Comparison of ENCODE assay signal across 9 cellular contexts in genomic region chr22:40289991-40290459, GRCh38. TPM values are rescaled to one million over a fixed set of nuclear protein-coding genes. Genes with fewer than 3 reads are reported as not detected.
A peak's percentile ranks its signal among the peaks of the same experiment; 100 is the strongest.
DNase-seq lines count a peak whose midpoint lies in the region; ATAC-seq and TF ChIP-seq lines count a peak whose summit lies in the region.
"Had no signal": no experiment of that assay in that cellular context is flagged by ENCODE, and none has a peak within 500 bp of the region (broad histone marks: within the 10 kb centered on the region; RNA-seq: fewer than 3 reads in every experiment).

No MANE protein-coding gene starts in this region.

- TF ChIP-seq EP300 in upper lobe of left lung (IDR thresholded peaks at IDR 0.05) = no peak

- H3K27me3 ChIP-seq in right atrium auricular region = no peaks in the 10 kb centered on the region
- H3K27me3 ChIP-seq in upper lobe of left lung = no peaks in the 10 kb centered on the region
- H3K27me3 ChIP-seq in H7 (ENCODE audit: control insufficient read depth, insufficient read depth, low read length) = no peaks in the 10 kb centered on the region

- ATAC-seq in Right ventricle myocardium inferior (peak; percentile 28), naive B cell (ENCODE audit: low read depth in 2 of 2) (peak; percentile 47 to 84), upper lobe of left lung (ENCODE audit: low FRiP score in 2 of 2) (peak in 1 of 2 donors; percentile 51)
- peak; percentile 84 to 88 for ATAC-seq in activated T-cell treated with anti-CD3 and anti-CD28 coated beads, Interleukin-2, amount 50 U/mL, for 4 hours

- H3K4me1 ChIP-seq in right atrium auricular region (peaks cover 0 to 3% of the 10 kb centered on the region in 2 donors), upper lobe of left lung (peaks cover 0 to 8% (median 5%) of the 10 kb centered on the region in 4 donors)

- DNase-seq in Right ventricle myocardium inferior (ENCODE audit: missing footprints) (peak; percentile 81), right atrium auricular region (ENCODE audit: low spot score) (no peak), naive B cell (no peak), upper lobe of left lung (peak in 1 of 2 donors; percentile 54), middle frontal gyrus (ENCODE audit: extremely low spot score, low spot score) (no peak), NCI-H1105 (lab: John Stamatoyannopoulos, UW) (no peak), H7 (no peak)
- DNase-seq in activated T-cell treated with anti-CD3 and anti-CD28 coated beads, Interleukin-2, amount 50 U/mL, for 4 hours = peak; percentile 55

- H3K4me1 Mint-ChIP-seq in activated T-cell treated with anti-CD3 and anti-CD28 coated beads, Interleukin-2, amount 50 U/mL, for 4 hours (ENCODE audit: low read depth) = peaks cover 65% of the 10 kb centered on the region
- H3K4me1 Mint-ChIP-seq in naive B cell = peaks cover 2 to 20% (median 18%) of the 10 kb centered on the region in 3 donors

- peak overlapping the region in 3 of 6 donors; percentile 4 to 61 (median 5) for H3K27ac Mint-ChIP-seq in naive B cell

- H3K4me3 Mint-ChIP-seq in activated T-cell treated with anti-CD3 and anti-CD28 coated beads, Interleukin-2, amount 50 U/mL, for 4 hours = peak overlapping the region; percentile 55
- no peak overlapping the region for H3K4me3 Mint-ChIP-seq in naive B cell

- H3K36me3 ChIP-seq in right atrium auricular region = peaks cover 54% of the 10 kb centered on the region
- peaks cover 17 to 75% (median 32%) of the 10 kb centered on the region in 4 donors for H3K36me3 ChIP-seq in upper lobe of left lung
- H3K36me3 ChIP-seq in H7 (replicated peaks; ENCODE audit: control insufficient read depth, insufficient read depth, low read length) = peaks cover 32% of the 10 kb centered on the region

- H3K27ac ChIP-seq in right atrium auricular region = peak overlapping the region in 1 of 2 donors; percentile 20
- H3K27ac ChIP-seq in upper lobe of left lung = peak overlapping the region; percentile 2 to 49 (median 30)
- H3K27ac ChIP-seq: KMS-11 had no signal

- no peak for TF ChIP-seq POLR2A in upper lobe of left lung (IDR thresholded peaks at IDR 0.05)

- intact Hi-C loops in Right ventricle myocardium inferior (cut with DNase I) = loop anchor here (10.0 kb wide), 1 partner anchor 55 kb away; no protein-coding TSS in a partner anchor

- H3K36me3 Mint-ChIP-seq in activated T-cell treated with anti-CD3 and anti-CD28 coated beads, Interleukin-2, amount 50 U/mL, for 4 hours (ENCODE audit: insufficient read depth) = peaks cover 39% of the 10 kb centered on the region
- peaks cover 29 to 30% of the 10 kb centered on the region in 2 donors for H3K36me3 Mint-ChIP-seq in naive B cell

- H3K9me3 ChIP-seq in right atrium auricular region = no peaks in the 10 kb centered on the region
- H3K9me3 ChIP-seq in upper lobe of left lung = no peaks in the 10 kb centered on the region

- no peaks in the 10 kb centered on the region for H3K9me3 Mint-ChIP-seq in activated T-cell treated with anti-CD3 and anti-CD28 coated beads, Interleukin-2, amount 50 U/mL, for 4 hours
- no peaks in the 10 kb centered on the region for H3K9me3 Mint-ChIP-seq in naive B cell

- TF ChIP-seq CTCF in right atrium auricular region (IDR thresholded peaks at IDR 0.05) (no peak), upper lobe of left lung (IDR thresholded peaks at IDR 0.05) (no peak)

- WGBS in upper lobe of left lung, 2 donors = 44 to 64% methylated on average over 16 of the region's 16 CpGs

- no peaks in the 10 kb centered on the region for H3K27me3 Mint-ChIP-seq in activated T-cell treated with anti-CD3 and anti-CD28 coated beads, Interleukin-2, amount 50 U/mL, for 4 hours (ENCODE audit: low read depth)
- no peaks in the 10 kb centered on the region for H3K27me3 Mint-ChIP-seq in naive B cell

- H3K4me3 ChIP-seq in right atrium auricular region (no peak overlapping the region), upper lobe of left lung (no peak overlapping the region), H7 (ENCODE audit: insufficient read depth, low read depth, low read length) (no peak overlapping the region)

RNA-seq across cellular contexts. Expression of gene ADSL, which starts 56.3 kb away (rescaled TPM):
- total RNA-seq in Right ventricle myocardium inferior = 55.3 TPM
- total RNA-seq in right atrium auricular region = 10 to 100 TPM; 41.8 to 69.9 TPM
- 100 to 1,000 TPM; 183 to 218 (median 204) TPM for total RNA-seq in activated T-cell treated with anti-CD3 and anti-CD28 coated beads, Interleukin-2, amount 50 U/mL, for 4 hours
- polyA plus RNA-seq in naive B cell (ENCODE audit: low read depth in 6 of 6) = 10 to 100 TPM; 44.4 to 73.3 (median 55.6) TPM
- total RNA-seq in upper lobe of left lung = 10 to 100 TPM; 17.5 to 80.3 (median 37.9) TPM
- 208 and 251 TPM in 2 replicates for total RNA-seq in H7 (2014; rRNA removed; shearing (Covaris generic))

Comparison
In these comparisons a context has a peak if more than half of its experiments do, and no peak if none do; other contexts are left out.
1. DNase-seq: peak in Right ventricle myocardium inferior (single experiment) and activated T-cell treated with anti-CD3 and anti-CD28 coated beads, Interleukin-2, amount 50 U/mL, for 4 hours (single experiment); none in right atrium auricular region (single experiment), naive B cell (single experiment), middle frontal gyrus (single experiment), NCI-H1105 (single experiment) and H7 (single experiment).